Comparison of ENCODE assay signal across 28 cellular contexts in the genomic region with DNA sequence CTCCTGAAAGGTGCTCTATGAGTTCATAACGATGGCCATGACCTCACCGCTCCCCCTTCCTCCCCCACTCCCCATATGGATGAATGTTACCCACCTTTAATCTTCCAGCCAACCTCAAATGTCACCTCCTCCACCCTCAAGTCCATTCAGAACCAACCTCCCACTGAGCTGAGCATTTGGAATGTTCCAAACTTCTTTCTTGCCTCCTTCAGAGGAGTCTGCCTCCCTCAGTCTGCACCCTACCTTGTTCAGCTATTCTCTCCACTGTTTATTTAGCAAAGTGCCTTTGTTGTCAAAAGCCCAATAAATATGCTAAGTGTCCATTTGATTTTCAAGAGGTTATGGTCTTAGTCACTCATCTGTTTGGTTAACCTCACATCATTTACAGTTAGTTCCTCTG. TPM values are rescaled to one million over a fixed set of nuclear protein-coding genes. Genes with fewer than 3 reads are reported as not detected.
DNase-seq lines count a peak whose midpoint lies in the region; FAIRE-seq and TF ChIP-seq lines count a peak whose summit lies in the region.
"Had no signal": no experiment of that assay in that cellular context is flagged by ENCODE, and none has a peak within 500 bp of the region (broad histone marks: within the 10 kb centered on the region; RNA-seq: fewer than 3 reads in every experiment).

No MANE protein-coding gene starts in this region.

- intact Hi-C loops in colonic mucosa (cut with DNase I) = no loop called here

- no peaks in the 10 kb centered on the region for H3K4me1 ChIP-seq in colonic mucosa
- H3K4me1 ChIP-seq: BLaER1 treated with 17β-estradiol and CSF1 and Interleukin-3, amounts not matched to agents 10 nM and 100 nM; gastrocnemius medialis had no signal

- no peak overlapping the region for H3K4me3 ChIP-seq in colonic mucosa
- H3K4me3 ChIP-seq: BLaER1 treated with 17β-estradiol and CSF1 and Interleukin-3, amounts not matched to agents 10 nM and 100 nM; cardiac muscle cell; gastrocnemius medialis; hepatocyte; upper lobe of left lung had no signal

- no peak overlapping the region for H3K27ac ChIP-seq in colonic mucosa
- H3K27ac ChIP-seq: BLaER1 treated with 17β-estradiol and CSF1 and Interleukin-3, amounts not matched to agents 10 nM and 100 nM; cardiac muscle cell; gastrocnemius medialis; hepatocyte had no signal

- H3K9ac ChIP-seq in colonic mucosa (ENCODE audit: low read depth in 2 of 2, low read length in 2 of 2) = no peak overlapping the region
- H3K9ac ChIP-seq: BLaER1 treated with 17β-estradiol and CSF1 and Interleukin-3, amounts not matched to agents 10 nM and 100 nM had no signal

- FAIRE-seq in urothelium cell line (lab: Jason Lieb, UNC) = peak; percentile 71
- FAIRE-seq: TTC549 had no signal

- DNase-seq in T-helper 1 cell = no peak
- DNase-seq in NCI-H187 treated with DMSO at 0.1 percent for 48 hours (lab: John Stamatoyannopoulos, UW) = peak; percentile 5
- DNase-seq in chondrocyte (ENCODE audit: low spot score) = no peak
- no peak for DNase-seq in urothelium cell line (ENCODE audit: low spot score)
- DNase-seq in mucosa of gallbladder (ENCODE audit: low spot score) = no peak
- DNase-seq in colonic mucosa = no peak
- DNase-seq: activated CD4-positive, CD25-positive, alpha-beta regulatory T cell treated with anti-CD3 and anti-CD28 coated beads, Interleukin-2, amount 50 U/mL, for 72 hours; activated CD8-positive, alpha-beta T cell treated with anti-CD3 and anti-CD28 coated beads for 36 hours; activated naive CD4-positive, alpha-beta T cell treated with anti-CD3 and anti-CD28 coated beads for 36 hours; activated T-cell treated with anti-CD3 and anti-CD28 coated beads, Interleukin-2, amount 50 U/mL, for 24 hours; Calu3; endodermal cell; gastrocnemius medialis; HFFc6; left colon; MM.1S; naive thymus-derived CD4-positive, alpha-beta T cell; NCI-H1436; NCI-H226; occipital lobe; SIG-M5; T-cell; upper lobe of left lung had no signal

- peaks cover 20% of the 10 kb centered on the region for H3K4me1 Mint-ChIP-seq in T-helper 1 cell treated with Interleukin-12 subunit alpha and Interleukin-12 subunit beta and Interleukin-4 antibody, amounts not matched to agents 30 μg/mL and 1 μg/mL, for 36 hours (ENCODE audit: low read depth)
- no peaks in the 10 kb centered on the region for H3K4me1 Mint-ChIP-seq in chondrocyte (ENCODE audit: low read depth)

- no peaks in the 10 kb centered on the region for H3K9me3 ChIP-seq in colonic mucosa
- H3K9me3 ChIP-seq: BLaER1 treated with 17β-estradiol and CSF1 and Interleukin-3, amounts not matched to agents 10 nM and 100 nM; gastrocnemius medialis; upper lobe of left lung had no signal

- H3K4me3 Mint-ChIP-seq in T-helper 1 cell treated with Interleukin-12 subunit alpha and Interleukin-12 subunit beta and Interleukin-4 antibody, amounts not matched to agents 30 μg/mL and 1 μg/mL, for 36 hours = no peak overlapping the region
- no peak overlapping the region for H3K4me3 Mint-ChIP-seq in chondrocyte (ENCODE audit: unreplicated experiment)
- H3K4me3 Mint-ChIP-seq: activated CD8-positive, alpha-beta T cell treated with anti-CD3 and anti-CD28 coated beads for 36 hours; activated naive CD4-positive, alpha-beta T cell treated with anti-CD3 and anti-CD28 coated beads for 36 hours; activated T-cell treated with anti-CD3 and anti-CD28 coated beads, Interleukin-2, amount 50 U/mL, for 24 hours; endodermal cell; HFFc6 had no signal

- H3K27ac Mint-ChIP-seq in T-helper 1 cell treated with Interleukin-12 subunit alpha and Interleukin-12 subunit beta and Interleukin-4 antibody, amounts not matched to agents 30 μg/mL and 1 μg/mL, for 36 hours = peak overlapping the region; percentile 3
- H3K27ac Mint-ChIP-seq in chondrocyte (ENCODE audit: unreplicated experiment) = peak overlapping the region; percentile 2
- H3K27ac Mint-ChIP-seq: activated CD8-positive, alpha-beta T cell treated with anti-CD3 and anti-CD28 coated beads for 36 hours; activated naive CD4-positive, alpha-beta T cell treated with anti-CD3 and anti-CD28 coated beads for 36 hours; activated T-cell treated with anti-CD3 and anti-CD28 coated beads, Interleukin-2, amount 50 U/mL, for 24 hours; endodermal cell; HFFc6; T-cell had no signal

- H3K36me3 Mint-ChIP-seq in T-helper 1 cell treated with Interleukin-12 subunit alpha and Interleukin-12 subunit beta and Interleukin-4 antibody, amounts not matched to agents 30 μg/mL and 1 μg/mL, for 36 hours (ENCODE audit: low read depth) = no peaks in the 10 kb centered on the region
- H3K36me3 Mint-ChIP-seq in chondrocyte (ENCODE audit: low read depth) = peaks cover 2% of the 10 kb centered on the region
- H3K36me3 Mint-ChIP-seq: naive thymus-derived CD4-positive, alpha-beta T cell; T-cell had no signal

- no peaks in the 10 kb centered on the region for H3K9me3 Mint-ChIP-seq in T-helper 1 cell treated with Interleukin-12 subunit alpha and Interleukin-12 subunit beta and Interleukin-4 antibody, amounts not matched to agents 30 μg/mL and 1 μg/mL, for 36 hours
- no peaks in the 10 kb centered on the region for H3K9me3 Mint-ChIP-seq in chondrocyte (ENCODE audit: low read depth)
- H3K9me3 Mint-ChIP-seq: activated CD8-positive, alpha-beta T cell treated with anti-CD3 and anti-CD28 coated beads for 36 hours; activated naive CD4-positive, alpha-beta T cell treated with anti-CD3 and anti-CD28 coated beads for 36 hours; activated T-cell treated with anti-CD3 and anti-CD28 coated beads, Interleukin-2, amount 50 U/mL, for 24 hours; endodermal cell; HFFc6; T-cell had no signal

- H3K27me3 ChIP-seq in colonic mucosa = no peaks in the 10 kb centered on the region
- H3K27me3 ChIP-seq: BLaER1 treated with 17β-estradiol and CSF1 and Interleukin-3, amounts not matched to agents 10 nM and 100 nM; cardiac muscle cell; gastrocnemius medialis; hepatocyte; upper lobe of left lung had no signal

- TF ChIP-seq CTCF in chondrocyte (IDR thresholded peaks at IDR 0.05) (no peak), colonic mucosa (IDR thresholded peaks at IDR 0.05) (no peak)

- H3K36me3 ChIP-seq in colonic mucosa = no peaks in the 10 kb centered on the region
- H3K36me3 ChIP-seq: BLaER1 treated with 17β-estradiol and CSF1 and Interleukin-3, amounts not matched to agents 10 nM and 100 nM; cardiac muscle cell; gastrocnemius medialis; upper lobe of left lung had no signal

- peaks cover 8% of the 10 kb centered on the region for H3K27me3 Mint-ChIP-seq in T-helper 1 cell treated with Interleukin-12 subunit alpha and Interleukin-12 subunit beta and Interleukin-4 antibody, amounts not matched to agents 30 μg/mL and 1 μg/mL, for 36 hours (ENCODE audit: low read depth)
- peaks cover 12% of the 10 kb centered on the region for H3K27me3 Mint-ChIP-seq in chondrocyte (ENCODE audit: low read depth)
- H3K27me3 Mint-ChIP-seq: activated CD8-positive, alpha-beta T cell treated with anti-CD3 and anti-CD28 coated beads for 36 hours; activated T-cell treated with anti-CD3 and anti-CD28 coated beads, Interleukin-2, amount 50 U/mL, for 24 hours; T-cell had no signal

RNA-seq across cellular contexts. Expression of gene MTPAP, which starts 22.9 kb away (rescaled TPM):
- total RNA-seq in chondrocyte (18.0 to 24.2 TPM (median 18.3 TPM) in 3 replicates), mucosa of gallbladder (18.7 TPM), colonic mucosa (10 to 100 TPM; 24.9 to 27.2 TPM)
